In the genomic region with DNA sequence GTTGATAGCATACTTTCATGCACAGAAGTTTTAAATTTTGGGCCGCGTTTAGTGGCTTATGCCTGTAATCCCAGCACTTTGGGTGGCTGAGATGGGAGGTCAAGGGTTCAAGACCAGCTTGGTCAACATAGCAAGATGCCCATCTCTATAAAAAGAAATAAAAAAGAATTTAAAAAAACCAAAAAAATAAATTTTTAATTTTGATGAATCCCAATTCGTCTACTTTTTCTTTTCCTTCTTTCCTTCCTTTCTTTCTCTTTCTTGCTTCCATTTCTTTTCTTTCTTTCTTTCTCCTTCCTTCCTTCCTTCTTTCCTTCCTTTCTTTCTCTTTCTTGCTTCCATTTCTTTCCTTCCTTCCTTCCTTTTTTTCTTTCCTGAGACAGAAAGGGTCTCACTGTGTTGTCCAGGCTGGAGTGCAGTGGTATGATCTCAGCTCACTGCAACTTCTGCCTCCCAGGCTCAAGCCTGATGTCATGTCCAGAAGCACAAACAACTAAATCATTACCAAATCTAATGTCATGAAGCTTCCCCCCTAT, we compare ENCODE assay signal across 8 cellular contexts.
"Had no signal": no experiment of that assay in that cellular context is flagged by ENCODE, and none has a peak within 500 bp of the region (broad histone marks: within the 10 kb centered on the region; RNA-seq: fewer than 3 reads in every experiment).

No MANE protein-coding gene starts in this region.

- H3K4me3 ChIP-seq: GM12878 had no signal

- FAIRE-seq: G401.6, GM12878, GM12891, GM12892, GM18507, GM19239 had no signal

- DNase-seq: GDM1, GF-D8 had no signal

- ATAC-seq: GM12878 had no signal
